8 cellular contexts compared by ENCODE assay signal in the genomic region with DNA sequence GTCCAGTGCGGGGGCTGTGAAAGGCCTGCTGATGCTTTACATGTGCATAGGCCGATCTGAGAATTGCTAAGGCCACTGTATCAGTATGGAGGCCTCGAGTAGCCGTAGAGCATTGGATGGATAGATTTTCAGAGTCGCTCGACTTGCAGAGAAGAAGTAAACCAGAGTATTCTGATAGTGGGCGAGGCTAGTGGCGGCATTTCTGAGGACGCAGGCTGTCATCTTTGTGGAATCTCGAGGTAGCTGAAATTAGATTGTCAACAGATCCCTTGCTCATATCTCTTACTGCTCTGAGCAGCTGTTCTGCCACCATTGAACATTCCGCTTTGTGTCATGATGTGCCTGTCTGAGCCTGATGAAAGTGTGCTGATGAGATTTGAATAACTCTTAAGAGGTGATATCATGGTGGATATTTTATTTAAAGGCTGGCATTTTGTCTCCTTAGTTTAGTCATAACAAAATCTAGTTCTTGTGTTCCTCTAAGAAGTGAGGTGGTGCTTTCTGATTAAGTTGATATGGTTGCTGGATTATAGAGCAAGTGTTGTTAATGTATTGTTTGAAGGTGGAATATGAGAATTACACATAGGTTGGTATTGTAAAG. TPM values are rescaled to one million over a fixed set of nuclear protein-coding genes. Genes with fewer than 3 reads are reported as not detected.
DNase-seq lines count a peak whose midpoint lies in the region; ATAC-seq and TF ChIP-seq lines count a peak whose summit lies in the region.

No MANE protein-coding gene starts in this region.

- DNase-seq in DMS153 treated with DMSO at 0.1 percent for 48 hours (lab: John Stamatoyannopoulos, UW; ENCODE audit: unreplicated experiment), result peak; percentile 58
- DNase-seq in DMS153 (lab: John Stamatoyannopoulos, UW), result no peak
- peak; percentile 66 for DNase-seq in NCI-H82 (lab: John Stamatoyannopoulos, UW)
- peak in 1 of 2 experiments; percentile 42 for DNase-seq in mesothelial cell of epicardium (ENCODE audit: low spot score in 2 of 2, unreplicated experiment in 2 of 2)
- no peak for DNase-seq in pons (ENCODE audit: low spot score)
- no peak for DNase-seq in globus pallidus (ENCODE audit: low spot score)

- peak overlapping the region; percentile 92 for H3K27ac Mint-ChIP-seq in mesothelial cell of epicardium

- H3K27me3 Mint-ChIP-seq in mesothelial cell of epicardium (ENCODE audit: low read depth), result no peaks in the 10 kb centered on the region

- H3K4me1 Mint-ChIP-seq in mesothelial cell of epicardium, result peaks cover 34% of the 10 kb centered on the region

- peak overlapping the region; percentile 99 for H3K27ac ChIP-seq in cingulate gyrus (ENCODE audit: low read depth, low read length)

- H3K36me3 Mint-ChIP-seq in mesothelial cell of epicardium, result no peaks in the 10 kb centered on the region

- no peak for ATAC-seq in GM19452 (IDR thresholded peaks at IDR 0.05; ENCODE audit: unreplicated experiment)

- H3K9me3 Mint-ChIP-seq in mesothelial cell of epicardium, result no peaks in the 10 kb centered on the region

- peak overlapping the region; percentile 82 for H3K4me3 Mint-ChIP-seq in mesothelial cell of epicardium

- no peak for TF ChIP-seq CTCF in mesothelial cell of epicardium (IDR thresholded peaks at IDR 0.05; ENCODE audit: unreplicated experiment)

RNA-seq across cellular contexts. Expression of a gene that starts 1.5 kb away (rescaled TPM):
- total RNA-seq in mesothelial cell of epicardium, result 65.7 to 67.7 TPM (median 66.1 TPM) in 3 replicates

Comparison
In these comparisons a context has a peak if more than half of its experiments do, and no peak if none do; other contexts are left out.
1. DNase-seq: peak in DMS153 treated with DMSO at 0.1 percent for 48 hours (single experiment) and NCI-H82 (single experiment); none in DMS153 (single experiment), pons (single experiment) and globus pallidus (single experiment).